ENCODE assay signal across 27 cellular contexts in the genomic region with DNA sequence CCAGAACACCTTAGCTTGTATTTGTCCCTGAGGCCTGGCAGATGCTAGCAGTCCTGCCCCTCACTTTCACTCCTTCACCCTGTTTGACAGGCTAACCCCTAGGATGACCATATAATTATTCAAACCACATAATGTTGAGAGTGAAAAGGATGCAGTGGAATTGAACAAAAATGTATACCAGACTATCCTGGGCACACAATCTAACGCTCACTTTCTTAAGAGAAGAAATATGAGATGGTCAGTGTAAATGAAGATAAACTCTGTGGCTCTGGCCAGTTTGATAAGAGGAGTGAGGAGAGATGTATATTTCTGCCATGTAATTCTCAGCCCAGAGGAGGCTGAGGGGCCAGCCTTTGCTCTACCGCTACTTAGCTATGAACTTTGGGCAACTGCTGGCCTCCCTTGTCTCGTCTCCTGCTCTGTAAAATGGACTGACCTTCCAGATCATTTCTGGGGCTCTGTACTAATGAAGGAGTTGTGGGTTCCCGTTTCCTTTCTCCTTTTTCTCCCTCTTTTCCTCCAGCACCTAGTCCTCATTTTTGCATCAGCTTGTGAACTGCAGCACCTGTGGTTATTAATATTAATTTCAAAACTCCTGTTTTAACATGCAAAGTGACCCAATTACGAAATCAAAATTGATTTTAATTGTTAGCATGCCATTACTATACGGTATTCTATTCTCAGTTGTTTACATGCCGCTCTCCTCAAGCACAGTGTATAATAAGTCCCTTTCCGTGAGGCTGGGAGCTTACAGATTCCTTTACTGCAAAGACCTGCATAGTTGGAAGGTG.
"Had no signal": no experiment of that assay in that cellular context is flagged by ENCODE, and none has a peak within 500 bp of the region (broad histone marks: within the 10 kb centered on the region; RNA-seq: fewer than 3 reads in every experiment).

No MANE protein-coding gene starts in this region.

- H3K27me3 ChIP-seq: ascending aorta, body of pancreas, MG63 had no signal

- H3K9me3 ChIP-seq: ascending aorta, body of pancreas had no signal

- H3K36me3 Mint-ChIP-seq: activated CD4-positive, alpha-beta memory T cell treated with anti-CD3 and anti-CD28 coated beads for 36 hours; activated naive CD4-positive, alpha-beta T cell treated with anti-CD3 and anti-CD28 coated beads, Interleukin-2, amount 50 U/mL, for 72 hours; IgD-negative memory B cell; T-cell; WTC11 had no signal

- H3K9me3 Mint-ChIP-seq: activated CD4-positive, alpha-beta memory T cell treated with anti-CD3 and anti-CD28 coated beads for 36 hours; activated naive CD8-positive, alpha-beta T cell treated with anti-CD3 and anti-CD28 coated beads, Interleukin-2, amount 50 U/mL, for 24 hours; activated T-cell treated with anti-CD3 and anti-CD28 coated beads, Interleukin-2, amount 50 U/mL, for 4 hours; T-cell had no signal

- H3K27ac ChIP-seq: ascending aorta, body of pancreas, KMS-11, SK-N-MC had no signal

- H3K4me1 ChIP-seq: ascending aorta, body of pancreas had no signal

- H3K4me2 ChIP-seq: KMS-11 had no signal

- H3K4me1 Mint-ChIP-seq: activated naive CD8-positive, alpha-beta T cell treated with anti-CD3 and anti-CD28 coated beads, Interleukin-2, amount 50 U/mL, for 24 hours; T-cell had no signal

- H3K4me3 ChIP-seq: ascending aorta, body of pancreas, MG63, SK-N-MC had no signal

- H3K9ac ChIP-seq: KMS-11 had no signal

- H3K36me3 ChIP-seq: ascending aorta, MG63 had no signal

- H3K4me3 Mint-ChIP-seq: activated CD4-positive, alpha-beta memory T cell treated with anti-CD3 and anti-CD28 coated beads for 36 hours; activated naive CD8-positive, alpha-beta T cell treated with anti-CD3 and anti-CD28 coated beads, Interleukin-2, amount 50 U/mL, for 24 hours; activated T-cell treated with anti-CD3 and anti-CD28 coated beads, Interleukin-2, amount 50 U/mL, for 4 hours; IgD-negative memory B cell; T-cell; WTC11 had no signal

- ATAC-seq: activated naive CD4-positive, alpha-beta T cell treated with anti-CD3 and anti-CD28 coated beads, Interleukin-2, amount 50 U/mL, for 72 hours; activated naive CD8-positive, alpha-beta T cell treated with anti-CD3 and anti-CD28 coated beads, Interleukin-2, amount 50 U/mL, for 24 hours; activated T-cell treated with anti-CD3 and anti-CD28 coated beads, Interleukin-2, amount 50 U/mL, for 4 hours; Right ventricle myocardium inferior; T-cell; WTC11 had no signal

- DNase-seq: activated CD4-positive, alpha-beta memory T cell treated with anti-CD3 and anti-CD28 coated beads for 36 hours; activated CD4-positive, alpha-beta T cell treated with anti-CD3 and anti-CD28 coated beads for 48 hours; activated CD4-positive, CD25-positive, alpha-beta regulatory T cell treated with anti-CD3 and anti-CD28 coated beads, Interleukin-2, amount 50 U/mL, for 72 hours; activated CD8-positive, alpha-beta memory T cell treated with anti-CD3 and anti-CD28 coated beads for 24 hours; activated effector memory CD4-positive, alpha-beta T cell treated with anti-CD3 and anti-CD28 coated beads, Interleukin-2, amount 50 U/mL, for 16 hours; activated naive CD4-positive, alpha-beta T cell treated with Interleukin-2 at 50 U/mL for 16 hours; activated naive CD8-positive, alpha-beta T cell treated with anti-CD3 and anti-CD28 coated beads, Interleukin-2, amount 50 U/mL, for 24 hours; activated T-cell treated with anti-CD3 and anti-CD28 coated beads, Interleukin-2, amount 50 U/mL, for 4 hours; amniotic stem cell; MG63; NCI-H1092 treated with DMSO at 0.1 percent for 48 hours; NCI-H1436; NCI-H1694 treated with DMSO at 0.1 percent for 48 hours; NCI-H2029 treated with DMSO at 0.1 percent for 48 hours; NCI-H345; NCI-H524; T-cell; T-helper 2 cell; T1000 had no signal

- H3K27ac Mint-ChIP-seq: activated CD4-positive, alpha-beta memory T cell treated with anti-CD3 and anti-CD28 coated beads for 36 hours; activated naive CD4-positive, alpha-beta T cell treated with anti-CD3 and anti-CD28 coated beads, Interleukin-2, amount 50 U/mL, for 72 hours; activated naive CD8-positive, alpha-beta T cell treated with anti-CD3 and anti-CD28 coated beads, Interleukin-2, amount 50 U/mL, for 24 hours; IgD-negative memory B cell; T-cell; WTC11 had no signal
